ENCODE assay signal across 17 cellular contexts in the genomic region with DNA sequence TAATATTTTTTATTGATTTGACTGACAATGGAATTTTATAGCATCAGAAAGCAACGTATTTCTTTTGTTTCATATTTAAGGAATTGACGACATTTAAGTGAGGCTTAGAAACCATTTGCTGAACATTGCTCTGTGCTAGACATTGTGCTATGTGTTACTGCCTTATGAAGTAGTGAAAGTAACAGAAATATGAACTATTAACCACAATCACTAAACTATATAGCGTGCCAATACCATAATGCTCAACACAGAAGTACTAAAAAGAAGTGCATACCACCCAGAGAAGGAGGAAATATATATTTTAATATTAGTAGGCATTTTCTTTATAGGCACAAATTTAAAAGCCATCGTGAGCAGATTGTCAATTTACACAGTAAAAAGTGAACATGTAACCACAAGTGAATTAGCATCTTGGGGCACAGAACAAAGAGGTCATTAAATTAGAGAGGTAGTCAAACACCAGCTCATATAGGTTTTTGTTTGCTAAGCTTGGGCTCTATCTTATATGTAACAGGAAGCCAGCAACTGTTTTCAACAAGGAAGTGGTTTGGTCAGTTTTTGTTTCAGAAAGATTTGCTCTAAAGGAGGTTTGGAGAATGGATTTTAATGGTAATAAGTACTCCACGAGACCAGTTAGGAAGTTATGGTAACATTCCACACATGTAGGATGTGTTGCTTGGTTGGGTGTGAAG.
DNase-seq lines count a peak whose midpoint lies in the region; ATAC-seq lines count a peak whose summit lies in the region.
"Had no signal": no experiment of that assay in that cellular context is flagged by ENCODE, and none has a peak within 500 bp of the region (broad histone marks: within the 10 kb centered on the region; RNA-seq: fewer than 3 reads in every experiment).

No MANE protein-coding gene starts in this region.

- H2BK15ac ChIP-seq in mesendoderm (replicated peaks; ENCODE audit: low read depth), result no peak overlapping the region

- H3K9ac ChIP-seq in mesendoderm (ENCODE audit: low read length), result no peak overlapping the region

- no peak overlapping the region for H3K27ac Mint-ChIP-seq in stimulated activated naive B cell treated with anti-CD40 and anti-IgM and Interleukin-4, amounts not matched to agents 10 μg/mL and 1 μg/mL and 100 μg/mL, for 72 hours
- H3K27ac Mint-ChIP-seq: CD4-positive, alpha-beta memory T cell had no signal

- no peak overlapping the region for H2BK5ac ChIP-seq in mesendoderm (ENCODE audit: low read length)

- H3K27ac ChIP-seq in mesendoderm (ENCODE audit: low read depth, low read length), result no peak overlapping the region
- H3K27ac ChIP-seq: PC-9 had no signal

- no peaks in the 10 kb centered on the region for H3K79me2 ChIP-seq in mesendoderm (ENCODE audit: control insufficient read depth, insufficient read depth, low read length)

- no peak overlapping the region for H3K4me2 ChIP-seq in mesendoderm (ENCODE audit: low read length)
- H3K4me2 ChIP-seq: PC-9 had no signal

- no peak overlapping the region for H2AK5ac ChIP-seq in mesendoderm (ENCODE audit: low read length)

- H3K9me3 Mint-ChIP-seq in stimulated activated naive B cell treated with anti-CD40 and anti-IgM and Interleukin-4, amounts not matched to agents 10 μg/mL and 1 μg/mL and 100 μg/mL, for 72 hours, result no peaks in the 10 kb centered on the region

- no peaks in the 10 kb centered on the region for H3K27me3 Mint-ChIP-seq in stimulated activated naive B cell treated with anti-CD40 and anti-IgM and Interleukin-4, amounts not matched to agents 10 μg/mL and 1 μg/mL and 100 μg/mL, for 72 hours
- H3K27me3 Mint-ChIP-seq: CD4-positive, alpha-beta memory T cell had no signal

- H3K36me3 Mint-ChIP-seq in stimulated activated naive B cell treated with anti-CD40 and anti-IgM and Interleukin-4, amounts not matched to agents 10 μg/mL and 1 μg/mL and 100 μg/mL, for 72 hours, result no peaks in the 10 kb centered on the region
- H3K36me3 Mint-ChIP-seq: CD4-positive, alpha-beta memory T cell had no signal

- no peak overlapping the region for H3K4me3 ChIP-seq in mesendoderm (ENCODE audit: low read length)
- H3K4me3 ChIP-seq: mucosa of descending colon, PC-9 had no signal

- ATAC-seq in HG03064 (IDR thresholded peaks at IDR 0.05; ENCODE audit: low read depth, unreplicated experiment) (peak; percentile 67), GM19397 (IDR thresholded peaks at IDR 0.05; ENCODE audit: unreplicated experiment) (no peak)
- ATAC-seq in stimulated activated naive B cell treated with anti-CD40 and anti-IgM and Interleukin-4, amounts not matched to agents 10 μg/mL and 1 μg/mL and 100 μg/mL, for 72 hours (replicated peaks), result no peak
- ATAC-seq: mucosa of descending colon had no signal

- H4K8ac ChIP-seq in mesendoderm (ENCODE audit: low read depth, low read length), result no peak overlapping the region

- H3K27me3 ChIP-seq in mesendoderm (ENCODE audit: insufficient read depth, low read length, poor library complexity), result no peaks in the 10 kb centered on the region

- H3K4me1 ChIP-seq in mesendoderm (ENCODE audit: control insufficient read depth, low read depth, low read length), result no peaks in the 10 kb centered on the region

- H4K5ac ChIP-seq in mesendoderm (ENCODE audit: low read length), result no peak overlapping the region

- no peak overlapping the region for H3K23ac ChIP-seq in mesendoderm (ENCODE audit: low read length)

- no peak overlapping the region for H3K4ac ChIP-seq in mesendoderm (ENCODE audit: low read depth, low read length)

- peaks cover 0 to 5% of the 10 kb centered on the region in 2 donors for H3K4me1 Mint-ChIP-seq in stimulated activated naive B cell treated with anti-CD40 and anti-IgM and Interleukin-4, amounts not matched to agents 10 μg/mL and 1 μg/mL and 100 μg/mL, for 72 hours
- H3K4me1 Mint-ChIP-seq: CD4-positive, alpha-beta memory T cell had no signal

- no peak overlapping the region for H3K4me3 Mint-ChIP-seq in stimulated activated naive B cell treated with anti-CD40 and anti-IgM and Interleukin-4, amounts not matched to agents 10 μg/mL and 1 μg/mL and 100 μg/mL, for 72 hours
- H3K4me3 Mint-ChIP-seq: CD4-positive, alpha-beta memory T cell had no signal

- no peak overlapping the region for H2BK120ac ChIP-seq in mesendoderm (ENCODE audit: low read depth, low read length)

- no peak overlapping the region for H3K18ac ChIP-seq in mesendoderm (ENCODE audit: low read length)

- DNase-seq in NCI-H1417 (lab: John Stamatoyannopoulos, UW), result peak in 2 of 3 experiments; percentile 9 to 51
- no peak for DNase-seq in NCI-H1417 treated with DMSO at 0.1 percent for 48 hours (lab: John Stamatoyannopoulos, UW)
- DNase-seq in NCI-H510A (lab: John Stamatoyannopoulos, UW), result peak; percentile 23
- peak; percentile 29 for DNase-seq in mesendoderm
- DNase-seq in effector CD4-positive, alpha-beta T cell, result no peak
- DNase-seq in stimulated activated naive B cell treated with anti-CD40 and anti-IgM and Interleukin-4, amounts not matched to agents 10 μg/mL and 1 μg/mL and 100 μg/mL, for 72 hours, result no peak
- DNase-seq: 8988T; activated gamma-delta T cell treated with Interleukin-2 at 50 U/mL for 16 hours; CD4-positive, alpha-beta memory T cell; cortex of kidney; head of caudate nucleus; mucosa of descending colon; NCI-H2107; PC-9; stimulated activated naive CD4-positive, alpha-beta T cell treated with Interleukin-2 at 50 U/mL for 16 hours had no signal

- H3K56ac ChIP-seq in mesendoderm (ENCODE audit: low read length), result no peak overlapping the region

- H3K36me3 ChIP-seq in mesendoderm (ENCODE audit: control insufficient read depth, insufficient read depth, low read length), result no peaks in the 10 kb centered on the region

- WGBS in mesendoderm (ENCODE audit: extremely low coverage, insufficient coverage, low lambda C conversion rate), result no CpG with 5 or more reads among the region's 5 CpGs

- no peaks in the 10 kb centered on the region for H3K79me1 ChIP-seq in mesendoderm (ENCODE audit: low read length)

Comparison
In these comparisons a context has a peak if more than half of its experiments do, and no peak if none do; other contexts are left out.
1. DNase-seq: peak in NCI-H1417 (2 of 3), NCI-H510A (single experiment) and mesendoderm (single experiment); none in NCI-H1417 treated with DMSO at 0.1 percent for 48 hours (single experiment), effector CD4-positive, alpha-beta T cell (single experiment) and stimulated activated naive B cell treated with anti-CD40 and anti-IgM and Interleukin-4, amounts not matched to agents 10 μg/mL and 1 μg/mL and 100 μg/mL, for 72 hours (single experiment).